Comparison of ENCODE assay signal across 8 cellular contexts in genomic region chr16:11105038-11105903, GRCh38.
DNase-seq lines count a peak whose midpoint lies in the region; ATAC-seq and TF ChIP-seq lines count a peak whose summit lies in the region.

No MANE protein-coding gene starts in this region.

- H3K4me1 Mint-ChIP-seq in mesothelial cell of epicardium (peaks cover 22% of the 10 kb centered on the region), nephron progenitor cell (peaks cover 70% of the 10 kb centered on the region)

- DNase-seq in EL (peak; percentile 96), HUDEP-2 (lab: John Stamatoyannopoulos, UW; ENCODE audit: unreplicated experiment in 76 of 76) (peak in 73 of 76 experiments; percentile 19 to 96 (median 75)), RWPE1 (ENCODE audit: low spot score) (peak; percentile 32), choroid plexus epithelial cell (ENCODE audit: low read depth) (peak; percentile 96), mesothelial cell of epicardium (ENCODE audit: low spot score in 2 of 2, unreplicated experiment in 2 of 2) (no peak), NCI-H2227 treated with DMSO at 0.1 percent for 48 hours (lab: John Stamatoyannopoulos, UW) (no peak), nephron progenitor cell (no peak)

- peak overlapping the region; percentile 60 for H3K27ac Mint-ChIP-seq in mesothelial cell of epicardium
- no peak overlapping the region for H3K27ac Mint-ChIP-seq in nephron progenitor cell

- CTCF ChIA-PET in RWPE1 (lab: Yijun Ruan, JAX): no interaction called here

- peak; percentile 65 for ATAC-seq in GM21390 (IDR thresholded peaks at IDR 0.05; ENCODE audit: unreplicated experiment)

- H3K4me3 Mint-ChIP-seq in mesothelial cell of epicardium (no peak overlapping the region), nephron progenitor cell (no peak overlapping the region)

- no peak for TF ChIP-seq CTCF in RWPE1 (conservative IDR thresholded peaks at IDR 0.05; ENCODE audit: low read depth)
- TF ChIP-seq CTCF in choroid plexus epithelial cell (conservative IDR thresholded peaks at IDR 0.05; ENCODE audit: low read depth, low read length): no peak
- TF ChIP-seq CTCF in mesothelial cell of epicardium (IDR thresholded peaks at IDR 0.05; ENCODE audit: unreplicated experiment): no peak
- TF ChIP-seq CTCF in nephron progenitor cell (IDR thresholded peaks at IDR 0.05): no peak

- POLR2A ChIA-PET in RWPE1 (lab: Yijun Ruan, JAX; ENCODE audit: low non-redundant PET): no interaction called here

- H3K27me3 Mint-ChIP-seq in mesothelial cell of epicardium (ENCODE audit: low read depth) (peaks cover 3% of the 10 kb centered on the region), nephron progenitor cell (ENCODE audit: low read depth, poor library complexity) (peaks cover 3% of the 10 kb centered on the region)

- H3K4me3 ChIP-seq in choroid plexus epithelial cell (ENCODE audit: low read depth, low read length): peak overlapping the region; percentile 13

- peak overlapping the region; percentile 58 for H3K27ac ChIP-seq in RWPE1

- no peaks in the 10 kb centered on the region for H3K9me3 Mint-ChIP-seq in mesothelial cell of epicardium
- H3K9me3 Mint-ChIP-seq in nephron progenitor cell: no peaks in the 10 kb centered on the region

- H3K36me3 Mint-ChIP-seq in mesothelial cell of epicardium: peaks cover 5% of the 10 kb centered on the region
- H3K36me3 Mint-ChIP-seq in nephron progenitor cell (ENCODE audit: low read depth): no peaks in the 10 kb centered on the region

Comparison
In these comparisons a context has a peak if more than half of its experiments do, and no peak if none do; other contexts are left out.
1. DNase-seq: peak in EL (single experiment), HUDEP-2 (73 of 76), RWPE1 (single experiment) and choroid plexus epithelial cell (single experiment); none in mesothelial cell of epicardium (0 of 2), NCI-H2227 treated with DMSO at 0.1 percent for 48 hours (single experiment) and nephron progenitor cell (single experiment).